Comparison of ENCODE assay signal across 8 cellular contexts in the genomic region with DNA sequence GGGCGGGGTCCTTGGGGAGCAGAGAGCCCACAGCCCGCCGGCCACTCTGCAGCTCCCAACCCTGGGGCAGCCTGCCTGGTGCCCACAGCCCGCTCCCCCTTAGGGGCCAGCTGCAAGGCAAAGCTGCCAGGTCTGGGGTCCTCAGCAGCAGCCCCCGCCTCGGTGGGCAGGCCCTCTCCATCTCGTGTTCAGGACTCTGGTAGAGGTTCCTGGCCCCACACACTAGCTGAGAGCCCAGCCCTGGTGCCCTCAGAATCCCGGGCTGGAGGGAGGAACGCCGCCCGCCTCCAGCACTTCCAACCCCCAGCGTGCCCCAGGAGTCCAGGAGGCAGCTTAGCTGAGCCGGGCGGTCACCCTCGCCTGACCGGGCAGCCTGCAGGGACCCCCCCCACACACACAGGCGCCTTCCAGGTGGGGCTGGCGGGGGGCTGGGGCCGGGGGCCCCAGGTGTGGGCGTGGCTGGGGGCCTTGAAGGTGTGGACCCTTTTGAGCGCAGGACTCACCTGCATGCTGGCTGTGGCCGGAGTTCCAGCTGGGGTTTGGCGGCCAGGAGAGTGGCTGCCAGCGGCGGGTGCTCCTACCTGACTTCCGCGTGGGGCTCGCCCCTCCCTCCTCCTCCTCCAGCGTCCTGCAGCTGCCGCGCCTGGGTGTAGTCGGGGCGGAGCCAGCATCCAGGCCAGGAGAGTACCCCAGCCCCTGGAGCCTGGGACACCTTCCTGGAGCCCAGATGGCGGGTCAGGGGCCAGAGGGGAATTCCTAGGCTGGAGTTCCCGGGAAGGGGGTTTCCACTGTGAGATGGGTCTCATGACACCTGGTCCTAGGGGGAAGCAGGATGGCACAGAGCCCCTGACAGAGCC. TPM values are rescaled to one million over a fixed set of nuclear protein-coding genes. Genes with fewer than 3 reads are reported as not detected.
A peak's percentile ranks its signal among the peaks of the same experiment; 100 is the strongest.
DNase-seq lines count a peak whose midpoint lies in the region; ATAC-seq lines count a peak whose summit lies in the region.

A gene with protein sequence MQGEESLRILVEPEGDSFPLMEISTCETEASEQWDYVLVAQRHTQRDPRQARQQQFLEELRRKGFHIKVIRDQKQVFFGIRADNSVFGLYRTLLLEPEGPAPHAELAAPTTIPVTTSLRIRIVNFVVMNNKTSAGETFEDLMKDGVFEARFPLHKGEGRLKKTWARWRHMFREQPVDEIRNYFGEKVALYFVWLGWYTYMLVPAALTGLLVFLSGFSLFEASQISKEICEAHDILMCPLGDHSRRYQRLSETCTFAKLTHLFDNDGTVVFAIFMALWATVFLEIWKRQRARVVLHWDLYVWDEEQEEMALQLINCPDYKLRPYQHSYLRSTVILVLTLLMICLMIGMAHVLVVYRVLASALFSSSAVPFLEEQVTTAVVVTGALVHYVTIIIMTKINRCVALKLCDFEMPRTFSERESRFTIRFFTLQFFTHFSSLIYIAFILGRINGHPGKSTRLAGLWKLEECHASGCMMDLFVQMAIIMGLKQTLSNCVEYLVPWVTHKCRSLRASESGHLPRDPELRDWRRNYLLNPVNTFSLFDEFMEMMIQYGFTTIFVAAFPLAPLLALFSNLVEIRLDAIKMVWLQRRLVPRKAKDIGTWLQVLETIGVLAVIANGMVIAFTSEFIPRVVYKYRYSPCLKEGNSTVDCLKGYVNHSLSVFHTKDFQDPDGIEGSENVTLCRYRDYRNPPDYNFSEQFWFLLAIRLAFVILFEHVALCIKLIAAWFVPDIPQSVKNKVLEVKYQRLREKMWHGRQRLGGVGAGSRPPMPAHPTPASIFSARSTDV (minus strand): TSS at position 594 of the 857 bp plus-strand sequence. CDS start 85 bp downstream, at position 509.

- no peaks in the 10 kb centered on the region for H3K27me3 ChIP-seq in CD8-positive, alpha-beta memory T cell (ENCODE audit: insufficient read depth, low read length, poor library complexity, severe bottlenecking)

- H3K36me3 Mint-ChIP-seq in CD8-positive, alpha-beta memory T cell, result peaks cover 0 to 1% (median 0%) of the 10 kb centered on the region in 3 donors
- no peaks in the 10 kb centered on the region for H3K36me3 Mint-ChIP-seq in stimulated activated memory B cell treated with anti-CD40 and anti-IgM and Interleukin-4, amounts not matched to agents 10 μg/mL and 1 μg/mL and 100 μg/mL, for 72 hours

- no peaks in the 10 kb centered on the region for H3K9me3 Mint-ChIP-seq in CD8-positive, alpha-beta memory T cell
- no peaks in the 10 kb centered on the region for H3K9me3 Mint-ChIP-seq in stimulated activated memory B cell treated with anti-CD40 and anti-IgM and Interleukin-4, amounts not matched to agents 10 μg/mL and 1 μg/mL and 100 μg/mL, for 72 hours

- CTCF ChIA-PET in CD8-positive, alpha-beta memory T cell (lab: Charles Lee), result interaction anchor here (0.9 to 10.4 kb wide), 4 partner anchors 8 to 33 kb away, joined by 3 to 158 read pairs (median 13); a partner anchor contains a TSS

- DNase-seq in CD8-positive, alpha-beta memory T cell, result peak; percentile 46 to 76 (median 48)
- DNase-seq in NCI-H526 (lab: John Stamatoyannopoulos, UW) (peak; percentile 68 to 94), activated T-cell treated with anti-CD3 and anti-CD28 coated beads for 4 hours (peak; percentile 43), kidney tubule cell (ENCODE audit: low spot score) (peak; percentile 71), NCI-H524 treated with DMSO at 0.1 percent for 48 hours (lab: John Stamatoyannopoulos, UW) (no peak)

- POLR2A ChIA-PET in CD8-positive, alpha-beta memory T cell (lab: Charles Lee), result interaction anchor here (1.3 to 2.4 kb wide), 4 partner anchors 25 to 234 kb away, joined by 4 to 7 read pairs (median 5); a partner anchor contains a TSS

- H3K4me1 Mint-ChIP-seq in CD8-positive, alpha-beta memory T cell, result peaks cover 15 to 46% (median 24%) of the 10 kb centered on the region in 3 donors
- peaks cover 41% of the 10 kb centered on the region for H3K4me1 Mint-ChIP-seq in stimulated activated memory B cell treated with anti-CD40 and anti-IgM and Interleukin-4, amounts not matched to agents 10 μg/mL and 1 μg/mL and 100 μg/mL, for 72 hours

- ATAC-seq in GM21576 (IDR thresholded peaks at IDR 0.05; ENCODE audit: unreplicated experiment), result peak; percentile 66
- ATAC-seq in stimulated activated memory B cell treated with anti-CD40 and anti-IgM and Interleukin-4, amounts not matched to agents 10 μg/mL and 1 μg/mL and 100 μg/mL, for 72 hours, result peak; percentile 85
- no peak for ATAC-seq in HG03175 (IDR thresholded peaks at IDR 0.05; ENCODE audit: unreplicated experiment)

- no peaks in the 10 kb centered on the region for H3K9me3 ChIP-seq in CD8-positive, alpha-beta memory T cell (ENCODE audit: low read length)

- H3K36me3 ChIP-seq in CD8-positive, alpha-beta memory T cell (ENCODE audit: insufficient read depth, low read length), result no peaks in the 10 kb centered on the region

- H3K27ac ChIP-seq in CD8-positive, alpha-beta memory T cell (ENCODE audit: low read depth, low read length), result peak within 1 kb of the TSS; percentile 51

- peak within 1 kb of the TSS in 5 of 8 donors; percentile 12 to 72 (median 36) for H3K27ac Mint-ChIP-seq in CD8-positive, alpha-beta memory T cell
- H3K27ac Mint-ChIP-seq in stimulated activated memory B cell treated with anti-CD40 and anti-IgM and Interleukin-4, amounts not matched to agents 10 μg/mL and 1 μg/mL and 100 μg/mL, for 72 hours, result peak within 1 kb of the TSS; percentile 53

- H3K4me3 ChIP-seq in CD8-positive, alpha-beta memory T cell (ENCODE audit: low read length), result peak within 1 kb of the TSS; percentile 50

- H3K4me3 Mint-ChIP-seq in CD8-positive, alpha-beta memory T cell, result peak within 1 kb of the TSS; percentile 68 to 86 (median 73)
- peak within 1 kb of the TSS; percentile 74 for H3K4me3 Mint-ChIP-seq in stimulated activated memory B cell treated with anti-CD40 and anti-IgM and Interleukin-4, amounts not matched to agents 10 μg/mL and 1 μg/mL and 100 μg/mL, for 72 hours

- peaks cover 0 to 2% of the 10 kb centered on the region in 2 donors for H3K27me3 Mint-ChIP-seq in CD8-positive, alpha-beta memory T cell
- no peaks in the 10 kb centered on the region for H3K27me3 Mint-ChIP-seq in stimulated activated memory B cell treated with anti-CD40 and anti-IgM and Interleukin-4, amounts not matched to agents 10 μg/mL and 1 μg/mL and 100 μg/mL, for 72 hours

- peaks cover 32% of the 10 kb centered on the region for H3K4me1 ChIP-seq in CD8-positive, alpha-beta memory T cell (ENCODE audit: insufficient read depth, low read length)

RNA-seq across cellular contexts. Expression of the gene that starts here (rescaled TPM):
- total RNA-seq in CD8-positive, alpha-beta memory T cell, result 10 to 100 TPM; 25.3 to 26.4 TPM
- polyA plus RNA-seq in CD8-positive, alpha-beta memory T cell, result 12.2 TPM
